8 cellular contexts compared by ENCODE assay signal in the genomic region with DNA sequence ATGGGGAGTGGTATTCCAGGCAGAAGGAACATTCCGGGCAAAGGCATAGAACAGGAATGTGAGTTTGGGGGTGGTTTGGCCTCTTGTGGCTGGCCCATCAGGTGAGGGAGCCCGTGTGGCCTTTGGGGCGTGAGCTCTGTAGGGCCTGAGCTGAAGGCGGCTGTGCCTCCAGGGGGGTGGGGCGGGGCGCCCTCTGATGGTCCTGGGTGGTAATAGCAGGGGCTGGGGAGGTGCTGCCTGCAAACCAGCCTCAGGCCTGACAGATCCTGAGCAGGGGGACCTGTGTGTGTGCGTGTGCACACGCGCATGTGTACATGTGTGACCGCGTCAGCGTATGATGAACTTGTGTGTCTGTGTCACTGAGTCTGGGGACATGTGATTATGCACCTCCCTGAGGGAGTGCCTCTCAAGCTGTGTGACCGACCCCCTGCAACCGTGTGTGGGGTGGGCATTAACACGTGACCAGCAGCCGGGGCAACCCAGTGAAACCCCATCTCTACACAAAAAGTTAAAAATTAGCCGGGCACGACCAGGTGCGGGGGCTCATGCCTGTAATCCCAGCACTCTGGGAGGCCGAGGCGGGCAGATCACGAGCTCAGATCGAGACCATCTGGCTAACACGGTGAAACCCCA.
DNase-seq lines count a peak whose midpoint lies in the region; ATAC-seq, FAIRE-seq and TF ChIP-seq lines count a peak whose summit lies in the region.
"Not testable (repeated sequence)": the region's sequence is repeated elsewhere in the genome, so short reads cannot be mapped to it uniquely, and the experiment has no call there.

No MANE protein-coding gene starts in this region.

- POLR2A ChIA-PET in activated B cell treated with CpG ODN at 0.5 μM for 24 hours (lab: Charles Lee) = not testable (repeated sequence)

- CTCF ChIA-PET in activated B cell treated with CpG ODN at 0.5 μM for 24 hours (lab: Charles Lee) = not testable (repeated sequence)

- not testable (repeated sequence) for H3K4me3 ChIP-seq in NB4 (ENCODE audit: low read depth, low read length); fibroblast of pulmonary artery (replicated peaks; ENCODE audit: low read depth, low read length)

- not testable (repeated sequence) for TF ChIP-seq POLR2A in GM12891 (IDR thresholded peaks at IDR 0.05; ENCODE audit: low read depth, low read length); NB4 (IDR thresholded peaks at IDR 0.05; ENCODE audit: extremely low read depth, insufficient read length)

- not testable (repeated sequence) for H3K9me3 Mint-ChIP-seq in activated B cell treated with CpG ODN at 0.5 μM for 24 hours

- intact Hi-C loops in activated B cell treated with CpG ODN at 0.5 μM for 24 hours (cut with micrococcal nuclease) = not testable (repeated sequence)

- in situ Hi-C loops in ACHN (cut with HindIII; ENCODE audit: low pct_ligation_motif_present, low pct_unique_long_range_greater_than_20kb, low sequenced_read_pairs) = not testable (repeated sequence)

- DNase-seq in ACHN = peak; percentile 26
- DNase-seq in GM12891 (ENCODE audit: insufficient read length, low spot score) = peak; percentile 68
- DNase-seq in NB4 (ENCODE audit: low read depth) = peak; percentile 68
- DNase-seq in activated B cell treated with CpG ODN at 0.5 μM for 24 hours = not testable (repeated sequence)
- DNase-seq in activated naive CD4-positive, alpha-beta T cell treated with anti-CD3 and anti-CD28 coated beads, Interleukin-2, amount 50 U/mL, for 16 hours = peak; percentile 38
- peak; percentile 29 for DNase-seq in fibroblast of pulmonary artery (ENCODE audit: low read depth)
- DNase-seq in lung microvascular endothelial cell (ENCODE audit: low read depth in 2 of 2) = peak; percentile 19 to 30
- DNase-seq in stimulated activated CD4-positive, alpha-beta T cell treated with anti-CD3 and anti-CD28 coated beads, Interleukin-4, amount 100 ng/mL, for 24 hours = peak; percentile 46

- H3K4me1 Mint-ChIP-seq in activated B cell treated with CpG ODN at 0.5 μM for 24 hours = not testable (repeated sequence)

- H3K36me3 Mint-ChIP-seq in activated B cell treated with CpG ODN at 0.5 μM for 24 hours (ENCODE audit: low read depth) = not testable (repeated sequence)

- H3K27ac Mint-ChIP-seq in activated B cell treated with CpG ODN at 0.5 μM for 24 hours = not testable (repeated sequence)

- FAIRE-seq in GM12891 (lab: Jason Lieb, UNC) = peak; percentile 86

- ATAC-seq in activated B cell treated with CpG ODN at 0.5 μM for 24 hours (ENCODE audit: low read depth) = peak; percentile 54

- H3K27me3 Mint-ChIP-seq in activated B cell treated with CpG ODN at 0.5 μM for 24 hours = not testable (repeated sequence)

- peak; percentile 57 for TF ChIP-seq CTCF in NB4 (IDR thresholded peaks at IDR 0.05; ENCODE audit: low read depth, low read length)
- not testable (repeated sequence) for TF ChIP-seq CTCF in activated B cell treated with CpG ODN at 0.5 μM for 24 hours (IDR thresholded peaks at IDR 0.05)
- TF ChIP-seq CTCF in fibroblast of pulmonary artery (IDR thresholded peaks at IDR 0.05; ENCODE audit: low read length, missing control alignments) = peak; percentile 41

- H3K4me3 Mint-ChIP-seq in activated B cell treated with CpG ODN at 0.5 μM for 24 hours = not testable (repeated sequence)
